ENCODE assay signal across 8 cellular contexts in genomic region chr22:24434472-24435322, GRCh38. TPM values are rescaled to one million over a fixed set of nuclear protein-coding genes. Genes with fewer than 3 reads are reported as not detected.
DNase-seq lines count a peak whose midpoint lies in the region; ATAC-seq, FAIRE-seq and TF ChIP-seq lines count a peak whose summit lies in the region.

No MANE protein-coding gene starts in this region.

- no peaks in the 10 kb centered on the region for H3K27me3 Mint-ChIP-seq in activated B cell treated with CpG ODN at 0.5 μM for 24 hours
- no peaks in the 10 kb centered on the region for H3K27me3 Mint-ChIP-seq in type B pancreatic cell

- H3K4me1 Mint-ChIP-seq in activated B cell treated with CpG ODN at 0.5 μM for 24 hours = peaks cover 95% of the 10 kb centered on the region
- H3K4me1 Mint-ChIP-seq in type B pancreatic cell (ENCODE audit: unreplicated experiment) = peaks cover 16% of the 10 kb centered on the region

- ATAC-seq in HG03280 (IDR thresholded peaks at IDR 0.05; ENCODE audit: unreplicated experiment) (peak; percentile 45), activated B cell treated with CpG ODN at 0.5 μM for 24 hours (ENCODE audit: low read depth) (peak; percentile 76), pancreas (peak in 3 of 4 donors; percentile 17 to 44 (median 20))

- H3K9me3 Mint-ChIP-seq in activated B cell treated with CpG ODN at 0.5 μM for 24 hours (no peaks in the 10 kb centered on the region), type B pancreatic cell (no peaks in the 10 kb centered on the region)

- H3K27ac Mint-ChIP-seq in activated B cell treated with CpG ODN at 0.5 μM for 24 hours (peak overlapping the region; percentile 99), type B pancreatic cell (no peak overlapping the region)

- no peak for TF ChIP-seq CTCF in activated B cell treated with CpG ODN at 0.5 μM for 24 hours (IDR thresholded peaks at IDR 0.05)
- no peak for TF ChIP-seq CTCF in choroid plexus epithelial cell (conservative IDR thresholded peaks at IDR 0.05; ENCODE audit: low read depth, low read length)
- TF ChIP-seq CTCF in pancreas (IDR thresholded peaks at IDR 0.05) = no peak
- no peak for TF ChIP-seq CTCF in type B pancreatic cell (conservative IDR thresholded peaks at IDR 0.05)

- FAIRE-seq in pancreas (lab: Jason Lieb, UNC) = no peak

- H3K4me3 Mint-ChIP-seq in activated B cell treated with CpG ODN at 0.5 μM for 24 hours (peak overlapping the region; percentile 78), type B pancreatic cell (no peak overlapping the region)

- intact Hi-C loops in activated B cell treated with CpG ODN at 0.5 μM for 24 hours (cut with micrococcal nuclease) (loop anchor here (1.0 to 10.0 kb wide), 11 partner anchors 10 to 1292 kb away; partner anchors contain the start of genes DERL3, GUCD1, RSPH14 and SNRPD3), pancreas (cut with DNase I) (no loop called here)

- POLR2A ChIA-PET in activated B cell treated with CpG ODN at 0.5 μM for 24 hours (lab: Charles Lee) = interaction anchor here (0.6 to 7.0 kb wide), 21 partner anchors 9 to 574 kb away, joined by 3 to 154 read pairs (median 5); partner anchors contain the start of genes ADORA2A, GUCD1 and MIF

- CTCF ChIA-PET in activated B cell treated with CpG ODN at 0.5 μM for 24 hours (lab: Charles Lee) = interaction anchor here (1.0 to 2.7 kb wide), 8 partner anchors 9 to 541 kb away, joined by 3 to 29 read pairs (median 5); partner anchors contain the start of gene MIF

- 76 to 79% methylated on average over 16 of the region's 16 CpGs for WGBS in pancreas, 2 donors

- TF ChIP-seq POLR2A in GM19099 (IDR thresholded peaks at IDR 0.05; ENCODE audit: extremely low read depth, insufficient read length, low read depth) = peak; percentile 8

- DNase-seq in activated B cell treated with CpG ODN at 0.5 μM for 24 hours (peak; percentile 77), choroid plexus epithelial cell (ENCODE audit: low read depth) (peak; percentile 82), pancreas (peak in 1 of 6 donors; percentile 48), type B pancreatic cell (ENCODE audit: extremely low spot score, unreplicated experiment) (no peak), DMS114 treated with DMSO at 0.1 percent for 48 hours (lab: John Stamatoyannopoulos, UW; ENCODE audit: unreplicated experiment) (no peak), NCI-H1694 (lab: John Stamatoyannopoulos, UW) (no peak)

- H3K4me1 ChIP-seq in pancreas = no peaks in the 10 kb centered on the region

- no peaks in the 10 kb centered on the region for H3K36me3 ChIP-seq in pancreas

- H3K9me3 ChIP-seq in pancreas = no peaks in the 10 kb centered on the region

- peak overlapping the region in 1 of 4 donors; percentile 42 for H3K27ac ChIP-seq in pancreas

- H3K36me3 Mint-ChIP-seq in activated B cell treated with CpG ODN at 0.5 μM for 24 hours (ENCODE audit: low read depth) = peaks cover 26% of the 10 kb centered on the region
- H3K36me3 Mint-ChIP-seq in type B pancreatic cell = no peaks in the 10 kb centered on the region

- no peak overlapping the region for H3K4me3 ChIP-seq in choroid plexus epithelial cell (ENCODE audit: low read depth, low read length)
- no peak overlapping the region for H3K4me3 ChIP-seq in pancreas

- no peaks in the 10 kb centered on the region for H3K27me3 ChIP-seq in pancreas

RNA-seq across cellular contexts. Expression of gene ADORA2A, which starts 7.3 kb away (rescaled TPM):
- total RNA-seq in activated B cell treated with CpG ODN at 0.5 μM for 24 hours (35.7 and 35.8 TPM in 2 replicates), pancreas (1 to 10 TPM in 4 of 6 donors, under 1 TPM in 2; 0.85 to 2.7 (median 1.3) TPM), type B pancreatic cell (ENCODE audit: low replicate concordance) (7.2 and 19.2 TPM in 2 replicates)
- polyA plus RNA-seq in pancreas = 10 to 100 TPM in 1 of 2 donors, 1 to 10 TPM in 1; 3.6 to 10.4 TPM

Comparison
In these comparisons a context has a peak if more than half of its experiments do, and no peak if none do; other contexts are left out.
1. ATAC-seq: peak in every context shown above with its lines; median percentile 76 in activated B cell treated with CpG ODN at 0.5 μM for 24 hours; 45 in HG03280; 20 in pancreas.
2. DNase-seq: peak in activated B cell treated with CpG ODN at 0.5 μM for 24 hours (single experiment) and choroid plexus epithelial cell (single experiment); none in type B pancreatic cell (single experiment), DMS114 treated with DMSO at 0.1 percent for 48 hours (single experiment) and NCI-H1694 (single experiment).